In the genomic region with DNA sequence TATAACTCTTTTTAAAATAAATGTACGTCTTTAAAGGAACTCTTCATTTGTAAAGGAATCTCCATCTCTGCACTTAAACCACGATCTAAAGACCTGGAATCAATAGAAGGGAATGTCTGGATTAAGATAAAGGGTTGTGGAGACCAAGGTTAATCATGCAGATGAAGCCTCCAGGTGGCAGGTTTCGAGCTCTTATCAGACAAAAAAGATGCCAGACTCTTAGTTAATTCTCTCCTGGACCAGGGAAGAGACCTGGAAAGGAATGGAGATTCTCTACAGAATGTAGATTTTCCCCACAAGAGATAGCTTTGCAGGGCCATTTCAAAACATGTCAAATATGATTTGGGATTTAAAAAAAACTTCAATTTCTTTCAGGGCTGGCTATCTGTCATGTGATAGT, we compare ENCODE assay signal across 1 cellular context.
TF ChIP-seq lines count a peak whose summit lies in the region.

No MANE protein-coding gene starts in this region.

TF ChIP-seq in A549, 52 proteins besides CTCF, POLR2A, EP300 and RAD21 (continued from another document):
- TF ChIP-seq SREBF2 (IDR thresholded peaks at IDR 0.05) (no peak), KDM5A (IDR thresholded peaks at IDR 0.05) (no peak), KDM1A (IDR thresholded peaks at IDR 0.05; ENCODE audit: low read depth) (no peak)
